In the genomic region with DNA sequence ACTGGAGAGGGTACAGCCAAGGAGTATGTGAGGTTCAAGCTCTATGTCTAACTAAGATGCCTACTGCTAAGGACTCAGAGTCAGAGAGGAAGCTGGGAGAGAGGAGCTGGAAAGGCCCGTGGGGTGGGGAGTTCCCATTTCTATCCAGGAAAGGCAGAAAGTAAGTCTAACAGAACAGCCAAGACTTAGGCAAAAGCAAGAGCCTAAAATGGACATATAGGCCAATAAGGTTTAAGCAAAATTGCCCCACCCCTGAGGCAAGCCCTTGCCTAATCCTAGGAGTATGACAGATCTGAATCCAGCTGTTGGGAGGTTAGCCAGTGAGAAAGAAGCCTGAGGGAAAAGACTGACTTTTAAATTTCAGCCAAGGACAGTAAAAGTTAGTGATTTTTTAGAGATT, we compare ENCODE assay signal across 1 cellular context.
TF ChIP-seq lines count a peak whose summit lies in the region.

No MANE protein-coding gene starts in this region.

TF ChIP-seq in GM12878, 131 proteins besides CTCF, POLR2A, EP300 and RAD21:
- no peak for TF ChIP-seq POU2F2 (IDR thresholded peaks at IDR 0.05; ENCODE audit: borderline replicate concordance, low read depth, low read length)
- TF ChIP-seq MTA3 (IDR thresholded peaks at IDR 0.05; ENCODE audit: borderline replicate concordance, low read length): no peak
